Comparison of ENCODE assay signal across 7 cellular contexts in genomic region chr2:118855451-118856279, GRCh38. TPM values are rescaled to one million over a fixed set of nuclear protein-coding genes. Genes with fewer than 3 reads are reported as not detected.
DNase-seq lines count a peak whose midpoint lies in the region; ATAC-seq, FAIRE-seq and TF ChIP-seq lines count a peak whose summit lies in the region.

No MANE protein-coding gene starts in this region.

- H3K27me3 ChIP-seq in mammary epithelial cell (ENCODE audit: insufficient read depth, low read length), result peaks cover 83% of the 10 kb centered on the region

- CTCF ChIA-PET in mammary epithelial cell (lab: Charles Lee; ENCODE audit: low non-redundant PET), result interaction anchor here (0.5 to 1.0 kb wide), 6 partner anchors 278 to 809 kb away, joined by 3 to 5 read pairs (median 4); no protein-coding TSS in a partner anchor

- H3K9ac ChIP-seq in mammary epithelial cell (ENCODE audit: insufficient read depth, low read length), result no peak overlapping the region
- H3K9ac ChIP-seq in kidney (ENCODE audit: low read length in 2 of 2), result no peak overlapping the region

- TF ChIP-seq CTCF in WI38 (IDR thresholded peaks at IDR 0.05; ENCODE audit: low read depth, low read length) (peak; percentile 93), mammary epithelial cell (conservative IDR thresholded peaks at IDR 0.05 in 1 of 2, IDR thresholded peaks at IDR 0.05 in 1 of 2; ENCODE audit: extremely low read depth in 1 of 2, insufficient read depth in 1 of 2, low read depth in 1 of 2, low read length in 2 of 2) (peak; percentile 76 to 92), kidney (IDR thresholded peaks at IDR 0.05; ENCODE audit: borderline replicate concordance, extremely low read depth, insufficient read depth) (peak; percentile 94)

- H3K4me1 ChIP-seq in mammary epithelial cell (ENCODE audit: insufficient read depth, low read length), result peaks cover 8% of the 10 kb centered on the region
- peaks cover 0 to 12% of the 10 kb centered on the region in 2 donors for H3K4me1 ChIP-seq in kidney (ENCODE audit: control insufficient read depth in 1 of 2, insufficient read depth in 1 of 2, low read depth in 1 of 2, low read length in 2 of 2)

- 14% methylated on average over 55 of the region's 69 CpGs for WGBS in mammary epithelial cell (ENCODE audit: low coverage, missing lambda C conversion rate)

- intact Hi-C loops in mammary epithelial cell (cut with micrococcal nuclease), result loop anchor here (1.0 to 5.0 kb wide), 7 partner anchors 118 to 633 kb away; no protein-coding TSS in a partner anchor
- intact Hi-C loops in kidney (cut with DNase I), result no loop called here

- H3K27ac ChIP-seq in mammary epithelial cell (ENCODE audit: insufficient read depth, low read depth, low read length), result no peak overlapping the region
- H3K27ac ChIP-seq in kidney (ENCODE audit: low read depth in 2 of 2, low read length in 2 of 2), result no peak overlapping the region

- BruUV-seq in mammary epithelial cell (replicated peaks; lab: Mats Ljungman, UMichigan), result no TSS peak

- H2AFZ ChIP-seq in mammary epithelial cell (ENCODE audit: low read depth, low read length), result peak overlapping the region; percentile 50

- H3K36me3 ChIP-seq in mammary epithelial cell (ENCODE audit: insufficient read depth, low read length), result no peaks in the 10 kb centered on the region
- H3K36me3 ChIP-seq in kidney (ENCODE audit: control insufficient read depth in 1 of 2, insufficient read depth in 2 of 2, low read length in 2 of 2), result no peaks in the 10 kb centered on the region

- H3K9me3 ChIP-seq in mammary epithelial cell (replicated peaks; ENCODE audit: insufficient read depth, low read length), result no peaks in the 10 kb centered on the region
- H3K9me3 ChIP-seq in kidney (ENCODE audit: control insufficient read depth in 1 of 2, low read length in 2 of 2), result no peaks in the 10 kb centered on the region

- H3K79me2 ChIP-seq in mammary epithelial cell (ENCODE audit: insufficient read depth, low read length), result no peaks in the 10 kb centered on the region

- DNase-seq in NCI-H1694 (lab: John Stamatoyannopoulos, UW) (peak; percentile 75), mammary epithelial cell (peak; percentile 59), kidney (peak; percentile 91)
- peak; percentile 64 to 73 for DNase-seq in stimulated activated CD4-positive, alpha-beta T cell treated with anti-CD3 and anti-CD28 coated beads, Interleukin-15, amount 100 ng/mL, for 48 hours (ENCODE audit: low read depth in 2 of 2)

- ATAC-seq in GM18499 (IDR thresholded peaks at IDR 0.05; ENCODE audit: insufficient read depth, unreplicated experiment), result peak; percentile 80
- ATAC-seq in HG02840 (IDR thresholded peaks at IDR 0.05; ENCODE audit: low FRiP score, unreplicated experiment), result peak; percentile 85

- dilution Hi-C loops in mammary epithelial cell (cut with HindIII; ENCODE audit: low sequenced_read_pairs), result loop anchor here (5.0 to 25.0 kb wide), 3 partner anchors 83 to 818 kb away; no protein-coding TSS in a partner anchor

- H3K4me3 ChIP-seq in WI38 (ENCODE audit: low read depth, low read length) (peak overlapping the region; percentile 20; the same call in 1 of the 2 replicates), mammary epithelial cell (replicated peaks in 1 of 3; ENCODE audit: insufficient read depth in 1 of 3, low read depth in 2 of 3, low read length in 3 of 3) (peak overlapping the region in 2 of 3 experiments; percentile 25 to 32), kidney (ENCODE audit: low read length in 2 of 2) (peak overlapping the region in 1 of 2 donors; percentile 35)

- no peak for FAIRE-seq in kidney (lab: Jason Lieb, UNC)

- peak overlapping the region; percentile 65 for H3K4me2 ChIP-seq in mammary epithelial cell (ENCODE audit: insufficient read depth, low read depth, low read length)

- in situ Hi-C loops in mammary epithelial cell (cut with MboI; ENCODE audit: low sequenced_read_pairs in 2 of 2), result loop anchor here (5.0 to 25.0 kb wide), 6 partner anchors 293 to 818 kb away; no protein-coding TSS in a partner anchor

- H4K20me1 ChIP-seq in mammary epithelial cell (ENCODE audit: insufficient read depth, low read length), result no peaks in the 10 kb centered on the region

RNA-seq across cellular contexts. Expression of gene EN1, which starts 8.2 kb away (rescaled TPM):
- under 1 TPM in 1 of 2 donors, not detected in 1; 0.33 TPM for total RNA-seq in mammary epithelial cell
- not detected for polyA plus RNA-seq in mammary epithelial cell
- polyA minus RNA-seq in mammary epithelial cell, result not detected
- 0.16 TPM for total RNA-seq in kidney
- not detected for polyA plus RNA-seq in kidney (ENCODE audit: insufficient read depth, low read depth, low replicate concordance)
